Comparison of ENCODE assay signal across 8 cellular contexts in genomic region chr11:134045799-134046635, GRCh38. TPM values are rescaled to one million over a fixed set of nuclear protein-coding genes. Genes with fewer than 3 reads are reported as not detected.
DNase-seq lines count a peak whose midpoint lies in the region; ATAC-seq, FAIRE-seq and TF ChIP-seq lines count a peak whose summit lies in the region.

No MANE protein-coding gene starts in this region.

- no peaks in the 10 kb centered on the region for H3K79me2 ChIP-seq in Loucy (ENCODE audit: insufficient read depth, low read length)
- no peaks in the 10 kb centered on the region for H3K79me2 ChIP-seq in HepG2 (ENCODE audit: insufficient read depth, low read length)

- H3K36me3 Mint-ChIP-seq in activated CD8-positive, alpha-beta T cell treated with anti-CD3 and anti-CD28 coated beads, Interleukin-2, amount 10 ng/mL, durations not matched to agents 7 days and 5 days (ENCODE audit: low read depth), result no peaks in the 10 kb centered on the region

- peak; percentile 63 for ATAC-seq in activated CD8-positive, alpha-beta T cell treated with anti-CD3 and anti-CD28 coated beads, Interleukin-2, amount 10 ng/mL, durations not matched to agents 7 days and 5 days
- ATAC-seq in HepG2 (peak; percentile 45), GM21723 (IDR thresholded peaks at IDR 0.05; ENCODE audit: unreplicated experiment) (no peak)

- intact Hi-C loops in HepG2 (cut with micrococcal nuclease; ENCODE audit: unreplicated experiment), result no loop called here

- H3K36me3 ChIP-seq in BLaER1 (no peaks in the 10 kb centered on the region), Loucy (ENCODE audit: insufficient read depth, low read length) (no peaks in the 10 kb centered on the region), HepG2 (replicated peaks in 1 of 2; ENCODE audit: control insufficient read depth in 1 of 2, insufficient read depth in 2 of 2, low read length in 2 of 2) (no peaks in the 10 kb centered on the region)

- H2AFZ ChIP-seq in Loucy (ENCODE audit: low read length), result no peak overlapping the region
- H2AFZ ChIP-seq in HepG2 (ENCODE audit: low read length), result no peak overlapping the region

- FAIRE-seq in HepG2 (lab: Jason Lieb, UNC), result no peak
- no peak for FAIRE-seq in GM12891 (lab: Jason Lieb, UNC)

- H3K4me3 Mint-ChIP-seq in activated CD8-positive, alpha-beta T cell treated with anti-CD3 and anti-CD28 coated beads, Interleukin-2, amount 10 ng/mL, durations not matched to agents 7 days and 5 days, result no peak overlapping the region

- H3K27ac ChIP-seq in BLaER1 (no peak overlapping the region), HepG2 (ENCODE audit: extremely low read length, insufficient read depth, low read length) (no peak overlapping the region)

- no peaks in the 10 kb centered on the region for H3K9me3 ChIP-seq in BLaER1
- no peaks in the 10 kb centered on the region for H3K9me3 ChIP-seq in Loucy (ENCODE audit: insufficient read depth, low read depth, low read length)
- H3K9me3 ChIP-seq in HepG2 (ENCODE audit: low read length), result no peaks in the 10 kb centered on the region

- peak; percentile 65 for DNase-seq in activated CD8-positive, alpha-beta T cell treated with anti-CD3 and anti-CD28 coated beads, Interleukin-2, amount 10 ng/mL, durations not matched to agents 7 days and 5 days
- DNase-seq in HepG2 (ENCODE audit: low spot score) (no peak), putamen (ENCODE audit: low spot score) (no peak), T1000 (lab: John Stamatoyannopoulos, UW) (no peak), GM12891 (ENCODE audit: insufficient read length, low spot score) (no peak)

- H3K4me1 ChIP-seq in BLaER1, result peaks cover 33% of the 10 kb centered on the region
- H3K4me1 ChIP-seq in Loucy (ENCODE audit: insufficient read depth, low read length, poor library complexity, severe bottlenecking), result peaks cover 2% of the 10 kb centered on the region
- no peaks in the 10 kb centered on the region for H3K4me1 ChIP-seq in HepG2 (ENCODE audit: insufficient read depth, low read length)

- H3K27me3 ChIP-seq in BLaER1 (no peaks in the 10 kb centered on the region), Loucy (ENCODE audit: insufficient read depth, low read length, poor library complexity, severe bottlenecking) (no peaks in the 10 kb centered on the region), HepG2 (ENCODE audit: control insufficient read depth in 1 of 2, insufficient read depth in 2 of 2, low read length in 2 of 2) (peaks cover 24 to 58% of the 10 kb centered on the region in 2 experiments)

- H3K4me1 Mint-ChIP-seq in activated CD8-positive, alpha-beta T cell treated with anti-CD3 and anti-CD28 coated beads, Interleukin-2, amount 10 ng/mL, durations not matched to agents 7 days and 5 days (ENCODE audit: low read depth), result peaks cover 23% of the 10 kb centered on the region

- TF ChIP-seq RAD21 in HepG2 (CRISPR knock-in tag; IDR thresholded peaks at IDR 0.05), result no peak

- TF ChIP-seq CTCF in Loucy (conservative IDR thresholded peaks at IDR 0.05; ENCODE audit: low read length), result peak; percentile 48
- TF ChIP-seq CTCF in HepG2 (CRISPR knock-in tag; IDR thresholded peaks at IDR 0.05), result no peak

- 22% methylated on average over 17 of the region's 25 CpGs for WGBS in HepG2 (ENCODE audit: low lambda C conversion rate)

- H4K20me1 ChIP-seq in BLaER1 (no peaks in the 10 kb centered on the region), Loucy (ENCODE audit: insufficient read depth, low read length, poor library complexity, severe bottlenecking) (no peaks in the 10 kb centered on the region), HepG2 (ENCODE audit: insufficient read depth, low read length) (no peaks in the 10 kb centered on the region)

- no peak overlapping the region for H3K4me3 ChIP-seq in BLaER1
- H3K4me3 ChIP-seq in Loucy (ENCODE audit: low read length, poor library complexity, severe bottlenecking), result no peak overlapping the region
- no peak overlapping the region for H3K4me3 ChIP-seq in HepG2 (replicated peaks in 1 of 3; ENCODE audit: insufficient read depth in 1 of 3, low read depth in 2 of 3, low read length in 3 of 3)

- TF ChIP-seq EP300 in HepG2 (IDR thresholded peaks at IDR 0.05; ENCODE audit: low read depth in 2 of 2, low read length in 2 of 2) (no peak), HepG2 (CRISPR knock-in tag; IDR thresholded peaks at IDR 0.05; ENCODE audit: borderline replicate concordance) (no peak)

- H3K27me3 Mint-ChIP-seq in activated CD8-positive, alpha-beta T cell treated with anti-CD3 and anti-CD28 coated beads, Interleukin-2, amount 10 ng/mL, durations not matched to agents 7 days and 5 days (ENCODE audit: low read depth), result no peaks in the 10 kb centered on the region

- POLR2A ChIA-PET in activated CD8-positive, alpha-beta T cell treated with anti-CD3 and anti-CD28 coated beads, Interleukin-2, amount 10 ng/mL, durations not matched to agents 7 days and 5 days (lab: Charles Lee), result interaction anchor here (0.7 to 1.0 kb wide), 2 partner anchors 18 to 118 kb away, joined by 3 to 5 read pairs; no protein-coding TSS in a partner anchor
- POLR2A ChIA-PET in HepG2 (lab: Yijun Ruan, JAX), result no interaction called here

- H3K4me2 ChIP-seq in BLaER1 (peak overlapping the region; percentile 31), Loucy (ENCODE audit: low read depth, low read length, poor library complexity, severe bottlenecking) (no peak overlapping the region), HepG2 (ENCODE audit: low read depth, low read length) (no peak overlapping the region)

- in situ Hi-C loops in HepG2 (cut with HindIII; ENCODE audit: extremely low pct_ligation_motif_present, low pct_unique_long_range_greater_than_20kb), result loop anchor here (5.0 kb wide), 1 partner anchor 96 kb away; no protein-coding TSS in a partner anchor

- H3K9me2 ChIP-seq in Loucy (replicated peaks; ENCODE audit: low read depth, low read length), result no peaks in the 10 kb centered on the region

- BruUV-seq in HepG2 (replicated peaks; lab: Mats Ljungman, UMichigan), result no TSS peak

- H3K27ac Mint-ChIP-seq in activated CD8-positive, alpha-beta T cell treated with anti-CD3 and anti-CD28 coated beads, Interleukin-2, amount 10 ng/mL, durations not matched to agents 7 days and 5 days, result no peak overlapping the region

- CTCF ChIA-PET in activated CD8-positive, alpha-beta T cell treated with anti-CD3 and anti-CD28 coated beads, Interleukin-2, amount 10 ng/mL, durations not matched to agents 7 days and 5 days (lab: Charles Lee), result interaction anchor here (0.7 to 6.7 kb wide), 14 partner anchors 9 to 124 kb away, joined by 3 to 49 read pairs (median 4); no protein-coding TSS in a partner anchor
- CTCF ChIA-PET in HepG2 (lab: Yijun Ruan, JAX; ENCODE audit: low intra/inter-chr PET ratio, low total read pairs), result no interaction called here

- H3F3A ChIP-seq in Loucy (ENCODE audit: low read depth), result no peaks in the 10 kb centered on the region

- TF ChIP-seq POLR2A in HepG2 (IDR thresholded peaks at IDR 0.05; ENCODE audit: insufficient read depth in 1 of 2, low read depth in 2 of 2, low read length in 2 of 2) (no peak), GM12891 (IDR thresholded peaks at IDR 0.05; ENCODE audit: low read depth, low read length) (no peak)

- H3K9ac ChIP-seq in BLaER1 (no peak overlapping the region), Loucy (ENCODE audit: low read depth, low read length, poor library complexity, severe bottlenecking) (no peak overlapping the region), HepG2 (ENCODE audit: insufficient read depth, low read depth, low read length) (no peak overlapping the region)

- no peaks in the 10 kb centered on the region for H3K9me3 Mint-ChIP-seq in activated CD8-positive, alpha-beta T cell treated with anti-CD3 and anti-CD28 coated beads, Interleukin-2, amount 10 ng/mL, durations not matched to agents 7 days and 5 days (ENCODE audit: insufficient read depth)

TF ChIP-seq in HepG2, 621 proteins besides CTCF, POLR2A, EP300 and RAD21 (continues in another document):
- no peak for TF ChIP-seq XRCC5 (optimal IDR thresholded peaks at IDR 0.05; ENCODE audit: low read length)
- TF ChIP-seq NPAS2 (CRISPR knock-in tag; IDR thresholded peaks at IDR 0.05; ENCODE audit: borderline replicate concordance), result no peak
- no peak for TF ChIP-seq ZNF430 (CRISPR knock-in tag; IDR thresholded peaks at IDR 0.05)
- TF ChIP-seq ZNF766 (CRISPR knock-in tag; IDR thresholded peaks at IDR 0.05; ENCODE audit: borderline replicate concordance), result no peak

TF ChIP-seq in GM12891, 5 proteins besides CTCF, POLR2A, EP300 and RAD21:
- TF ChIP-seq PAX5 (IDR thresholded peaks at IDR 0.05; ENCODE audit: insufficient read depth, low read length, severe bottlenecking), result no peak
- no peak for TF ChIP-seq POU2F2 (IDR thresholded peaks at IDR 0.05; ENCODE audit: low read depth, low read length)
- no peak for TF ChIP-seq SPI1 (IDR thresholded peaks at IDR 0.05; ENCODE audit: low read depth, low read length)

RNA-seq across cellular contexts. Expression of gene JAM3, which starts 22.9 kb away (rescaled TPM):
- 1 to 10 TPM; 8.0 to 9.6 TPM for total RNA-seq in activated CD8-positive, alpha-beta T cell treated with anti-CD3 and anti-CD28 coated beads, Interleukin-2, amount 10 ng/mL, durations not matched to agents 7 days and 5 days
- total RNA-seq in HepG2 (2016; rRNA removed; fragmentation: Illumina TruSeq; extraction: Trizol), result 2.0 and 2.8 TPM in 2 replicates
- total RNA-seq in HepG2 (2016; cell fraction: cytosol; rRNA removed; fragmentation: Illumina TruSeq; extraction: Trizol; ENCODE audit: low read depth), result 0.20 and 0.26 TPM in 2 replicates
- total RNA-seq in HepG2 (2016; cell fraction: insoluble cytoplasmic fraction; rRNA removed; fragmentation: Illumina TruSeq; extraction: Trizol), result 1.3 and 2.8 TPM in 2 replicates
- 0.87 and 0.96 TPM in 2 replicates for total RNA-seq in HepG2 (2016; cell fraction: membrane; rRNA removed; fragmentation: Illumina TruSeq; extraction: Trizol)
- total RNA-seq in HepG2 (2016; cell fraction: nucleus; rRNA removed; fragmentation: Illumina TruSeq; extraction: Trizol), result 2.9 and 3.8 TPM in 2 replicates
- 0.71 and 0.98 TPM in 2 replicates for polyA plus RNA-seq in HepG2 (2011; rRNA removed)
- polyA plus RNA-seq in HepG2 (2011; cell fraction: cytosol; rRNA removed), result 0.83 and 1.1 TPM in 2 replicates
- polyA plus RNA-seq in HepG2 (2011; cell fraction: nucleus; rRNA removed), result 1.2 and 1.7 TPM in 2 replicates
- polyA plus RNA-seq in HepG2 (2012), result 0.97 and 1.0 TPM in 2 replicates
- polyA plus RNA-seq in HepG2 (2016; cell fraction: cytosol; fragmentation: Illumina TruSeq; extraction: Trizol; ENCODE audit: low read depth), result 0.15 TPM in 2 replicates
- 1.6 and 1.7 TPM in 2 replicates for polyA plus RNA-seq in HepG2 (2016; cell fraction: insoluble cytoplasmic fraction; fragmentation: Illumina TruSeq; extraction: Trizol; ENCODE audit: low read depth)
- 0.31 and 0.49 TPM in 2 replicates for polyA plus RNA-seq in HepG2 (2016; cell fraction: membrane; fragmentation: Illumina TruSeq; extraction: Trizol; ENCODE audit: low read depth)
- 5.8 and 6.6 TPM in 2 replicates for polyA plus RNA-seq in HepG2 (2016; cell fraction: nucleus; fragmentation: Illumina TruSeq; extraction: Trizol; ENCODE audit: insufficient read depth, low read depth)
- polyA minus RNA-seq in HepG2 (2011; rRNA and poly(A)+ RNA removed; ENCODE audit: low replicate concordance), result 1.6 TPM in 1 of 2 replicates, not detected in the other
- 1.1 and 1.2 TPM in 2 replicates for polyA minus RNA-seq in HepG2 (2011; cell fraction: cytosol; rRNA and poly(A)+ RNA removed)
- polyA minus RNA-seq in HepG2 (2011; cell fraction: nucleus; rRNA and poly(A)+ RNA removed), result 0.37 and 0.39 TPM in 2 replicates
- 2.0 TPM for polyA plus RNA-seq in GM12891 (2012; ENCODE audit: low read depth, missing spikeins)
